1 cellular context compared by ENCODE assay signal in the genomic region with DNA sequence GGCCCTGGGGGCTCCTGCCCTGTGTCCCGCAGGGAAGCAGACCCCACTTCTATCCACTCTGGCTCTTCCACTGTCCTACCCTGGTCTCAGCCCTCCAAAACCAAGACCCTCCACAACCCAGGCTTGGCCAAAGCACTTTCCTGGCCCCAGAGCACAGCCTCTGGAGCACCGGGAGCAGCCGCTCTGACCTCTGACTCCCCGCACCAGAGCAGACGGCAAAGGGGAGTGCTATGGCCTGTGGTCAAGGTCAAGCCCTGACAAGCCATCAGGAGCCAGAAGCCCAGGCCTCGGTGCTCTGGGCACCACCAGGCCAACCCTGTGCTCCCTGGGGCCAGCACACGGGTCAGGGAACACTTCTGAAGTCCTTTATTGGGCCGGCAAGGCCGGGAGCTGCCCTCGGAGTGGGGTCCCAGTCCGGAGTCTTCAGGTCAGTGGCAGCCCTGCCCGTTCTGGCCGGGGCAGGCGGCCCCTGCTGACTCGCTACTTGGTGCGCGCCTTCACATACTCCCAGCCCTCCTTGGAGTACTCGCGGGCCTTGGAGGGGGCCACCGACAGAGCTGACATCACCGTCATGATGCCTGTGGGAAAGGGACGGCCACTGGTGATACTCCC.
TF ChIP-seq lines count a peak whose summit lies in the region.

No MANE protein-coding gene starts in this region.

TF ChIP-seq in HepG2, 621 proteins besides CTCF, POLR2A, EP300 and RAD21:
- TF ChIP-seq, protein P1, sequence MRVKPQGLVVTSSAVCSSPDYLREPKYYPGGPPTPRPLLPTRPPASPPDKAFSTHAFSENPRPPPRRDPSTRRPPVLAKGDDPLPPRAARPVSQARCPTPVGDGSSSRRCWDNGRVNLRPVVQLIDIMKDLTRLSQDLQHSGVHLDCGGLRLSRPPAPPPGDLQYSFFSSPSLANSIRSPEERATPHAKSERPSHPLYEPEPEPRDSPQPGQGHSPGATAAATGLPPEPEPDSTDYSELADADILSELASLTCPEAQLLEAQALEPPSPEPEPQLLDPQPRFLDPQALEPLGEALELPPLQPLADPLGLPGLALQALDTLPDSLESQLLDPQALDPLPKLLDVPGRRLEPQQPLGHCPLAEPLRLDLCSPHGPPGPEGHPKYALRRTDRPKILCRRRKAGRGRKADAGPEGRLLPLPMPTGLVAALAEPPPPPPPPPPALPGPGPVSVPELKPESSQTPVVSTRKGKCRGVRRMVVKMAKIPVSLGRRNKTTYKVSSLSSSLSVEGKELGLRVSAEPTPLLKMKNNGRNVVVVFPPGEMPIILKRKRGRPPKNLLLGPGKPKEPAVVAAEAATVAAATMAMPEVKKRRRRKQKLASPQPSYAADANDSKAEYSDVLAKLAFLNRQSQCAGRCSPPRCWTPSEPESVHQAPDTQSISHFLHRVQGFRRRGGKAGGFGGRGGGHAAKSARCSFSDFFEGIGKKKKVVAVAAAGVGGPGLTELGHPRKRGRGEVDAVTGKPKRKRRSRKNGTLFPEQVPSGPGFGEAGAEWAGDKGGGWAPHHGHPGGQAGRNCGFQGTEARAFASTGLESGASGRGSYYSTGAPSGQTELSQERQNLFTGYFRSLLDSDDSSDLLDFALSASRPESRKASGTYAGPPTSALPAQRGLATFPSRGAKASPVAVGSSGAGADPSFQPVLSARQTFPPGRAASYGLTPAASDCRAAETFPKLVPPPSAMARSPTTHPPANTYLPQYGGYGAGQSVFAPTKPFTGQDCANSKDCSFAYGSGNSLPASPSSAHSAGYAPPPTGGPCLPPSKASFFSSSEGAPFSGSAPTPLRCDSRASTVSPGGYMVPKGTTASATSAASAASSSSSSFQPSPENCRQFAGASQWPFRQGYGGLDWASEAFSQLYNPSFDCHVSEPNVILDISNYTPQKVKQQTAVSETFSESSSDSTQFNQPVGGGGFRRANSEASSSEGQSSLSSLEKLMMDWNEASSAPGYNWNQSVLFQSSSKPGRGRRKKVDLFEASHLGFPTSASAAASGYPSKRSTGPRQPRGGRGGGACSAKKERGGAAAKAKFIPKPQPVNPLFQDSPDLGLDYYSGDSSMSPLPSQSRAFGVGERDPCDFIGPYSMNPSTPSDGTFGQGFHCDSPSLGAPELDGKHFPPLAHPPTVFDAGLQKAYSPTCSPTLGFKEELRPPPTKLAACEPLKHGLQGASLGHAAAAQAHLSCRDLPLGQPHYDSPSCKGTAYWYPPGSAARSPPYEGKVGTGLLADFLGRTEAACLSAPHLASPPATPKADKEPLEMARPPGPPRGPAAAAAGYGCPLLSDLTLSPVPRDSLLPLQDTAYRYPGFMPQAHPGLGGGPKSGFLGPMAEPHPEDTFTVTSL (CRISPR knock-in tag; IDR thresholded peaks at IDR 0.05; ENCODE audit: borderline replicate concordance), result no peak
- TF ChIP-seq MTA1 (CRISPR knock-in tag; IDR thresholded peaks at IDR 0.05; ENCODE audit: borderline replicate concordance), result peak; percentile 19; the same call in 1 of the 2 replicates
- TF ChIP-seq NR2F1 (CRISPR knock-in tag; IDR thresholded peaks at IDR 0.05), result 0 out of 4 replicates have a peak, but pooled peaks have one; percentile 12 to 21
- no peak for TF ChIP-seq ZNF383 (CRISPR knock-in tag; IDR thresholded peaks at IDR 0.05; ENCODE audit: borderline replicate concordance)
- TF ChIP-seq HDAC1 (CRISPR knock-in tag; IDR thresholded peaks at IDR 0.05), result 0 out of 2 replicates have a peak, but pooled peaks have one; percentile 23
- TF ChIP-seq ZBTB38 (CRISPR knock-in tag; IDR thresholded peaks at IDR 0.05), result 0 out of 2 replicates have a peak, but pooled peaks have one; percentile 57
- no peak for TF ChIP-seq MED13 (CRISPR knock-in tag; IDR thresholded peaks at IDR 0.05)
- TF ChIP-seq GABPB1 (CRISPR knock-in tag; IDR thresholded peaks at IDR 0.05), result no peak
- peak; percentile 65 for TF ChIP-seq NR2C2 (CRISPR knock-in tag; IDR thresholded peaks at IDR 0.05; ENCODE audit: borderline replicate concordance)
- 0 out of 2 replicates have a peak, but pooled peaks have one; percentile 44 for TF ChIP-seq NR2F2 (IDR thresholded peaks at IDR 0.05; ENCODE audit: borderline replicate concordance, low read depth)
- peak; percentile 99 for TF ChIP-seq ZNF263 (CRISPR knock-in tag; IDR thresholded peaks at IDR 0.05)
- TF ChIP-seq RXRA (CRISPR knock-in tag; IDR thresholded peaks at IDR 0.05), result peak; percentile 39; the same call in 1 of the 2 replicates
- TF ChIP-seq ZFX (CRISPR knock-in tag; IDR thresholded peaks at IDR 0.05; ENCODE audit: low read depth), result peak; percentile 42; the same call in 1 of the 2 replicates
- TF ChIP-seq ZHX2 (IDR thresholded peaks at IDR 0.05; ENCODE audit: low read depth), result no peak
- TF ChIP-seq ZHX2 (CRISPR knock-in tag; IDR thresholded peaks at IDR 0.05; ENCODE audit: borderline replicate concordance), result no peak
- TF ChIP-seq RARA (CRISPR knock-in tag; IDR thresholded peaks at IDR 0.05), result 0 out of 2 replicates have a peak, but pooled peaks have one; percentile 26
- TF ChIP-seq ESRRA (CRISPR knock-in tag; IDR thresholded peaks at IDR 0.05; ENCODE audit: low read depth), result peak; percentile 44; the same call in 1 of the 2 replicates
- peak; percentile 51 for TF ChIP-seq AGO2 (optimal IDR thresholded peaks at IDR 0.05; ENCODE audit: low read depth, low read length)
- TF ChIP-seq HOXA9 (CRISPR knock-in tag; IDR thresholded peaks at IDR 0.05; ENCODE audit: borderline replicate concordance), result no peak
- peak; percentile 8; the same call in 1 of the 2 replicates for TF ChIP-seq SALL1 (CRISPR knock-in tag; IDR thresholded peaks at IDR 0.05)
- peak; percentile 61; the same call in 1 of the 2 replicates for TF ChIP-seq NR2F6 (IDR thresholded peaks at IDR 0.05)
- peak; percentile 44; the same call in 1 of the 2 replicates for TF ChIP-seq NR2F6 (CRISPR knock-in tag; IDR thresholded peaks at IDR 0.05)
- peak; percentile 64 for TF ChIP-seq ZNF687 (CRISPR knock-in tag; IDR thresholded peaks at IDR 0.05)
- no peak for TF ChIP-seq SMAD1 (CRISPR knock-in tag; IDR thresholded peaks at IDR 0.05; ENCODE audit: borderline replicate concordance, low read depth)
- TF ChIP-seq, protein P2, sequence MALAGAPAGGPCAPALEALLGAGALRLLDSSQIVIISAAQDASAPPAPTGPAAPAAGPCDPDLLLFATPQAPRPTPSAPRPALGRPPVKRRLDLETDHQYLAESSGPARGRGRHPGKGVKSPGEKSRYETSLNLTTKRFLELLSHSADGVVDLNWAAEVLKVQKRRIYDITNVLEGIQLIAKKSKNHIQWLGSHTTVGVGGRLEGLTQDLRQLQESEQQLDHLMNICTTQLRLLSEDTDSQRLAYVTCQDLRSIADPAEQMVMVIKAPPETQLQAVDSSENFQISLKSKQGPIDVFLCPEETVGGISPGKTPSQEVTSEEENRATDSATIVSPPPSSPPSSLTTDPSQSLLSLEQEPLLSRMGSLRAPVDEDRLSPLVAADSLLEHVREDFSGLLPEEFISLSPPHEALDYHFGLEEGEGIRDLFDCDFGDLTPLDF (CRISPR knock-in tag; IDR thresholded peaks at IDR 0.05), result no peak
- peak; percentile 35; the same call in 1 of the 2 replicates for TF ChIP-seq HNF4A (CRISPR knock-in tag; IDR thresholded peaks at IDR 0.05)
- TF ChIP-seq, protein P3, sequence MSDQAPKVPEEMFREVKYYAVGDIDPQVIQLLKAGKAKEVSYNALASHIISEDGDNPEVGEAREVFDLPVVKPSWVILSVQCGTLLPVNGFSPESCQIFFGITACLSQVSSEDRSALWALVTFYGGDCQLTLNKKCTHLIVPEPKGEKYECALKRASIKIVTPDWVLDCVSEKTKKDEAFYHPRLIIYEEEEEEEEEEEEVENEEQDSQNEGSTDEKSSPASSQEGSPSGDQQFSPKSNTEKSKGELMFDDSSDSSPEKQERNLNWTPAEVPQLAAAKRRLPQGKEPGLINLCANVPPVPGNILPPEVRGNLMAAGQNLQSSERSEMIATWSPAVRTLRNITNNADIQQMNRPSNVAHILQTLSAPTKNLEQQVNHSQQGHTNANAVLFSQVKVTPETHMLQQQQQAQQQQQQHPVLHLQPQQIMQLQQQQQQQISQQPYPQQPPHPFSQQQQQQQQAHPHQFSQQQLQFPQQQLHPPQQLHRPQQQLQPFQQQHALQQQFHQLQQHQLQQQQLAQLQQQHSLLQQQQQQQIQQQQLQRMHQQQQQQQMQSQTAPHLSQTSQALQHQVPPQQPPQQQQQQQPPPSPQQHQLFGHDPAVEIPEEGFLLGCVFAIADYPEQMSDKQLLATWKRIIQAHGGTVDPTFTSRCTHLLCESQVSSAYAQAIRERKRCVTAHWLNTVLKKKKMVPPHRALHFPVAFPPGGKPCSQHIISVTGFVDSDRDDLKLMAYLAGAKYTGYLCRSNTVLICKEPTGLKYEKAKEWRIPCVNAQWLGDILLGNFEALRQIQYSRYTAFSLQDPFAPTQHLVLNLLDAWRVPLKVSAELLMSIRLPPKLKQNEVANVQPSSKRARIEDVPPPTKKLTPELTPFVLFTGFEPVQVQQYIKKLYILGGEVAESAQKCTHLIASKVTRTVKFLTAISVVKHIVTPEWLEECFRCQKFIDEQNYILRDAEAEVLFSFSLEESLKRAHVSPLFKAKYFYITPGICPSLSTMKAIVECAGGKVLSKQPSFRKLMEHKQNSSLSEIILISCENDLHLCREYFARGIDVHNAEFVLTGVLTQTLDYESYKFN (CRISPR knock-in tag; conservative IDR thresholded peaks at IDR 0.05), result 0 out of 2 replicates have a peak, but pooled peaks have one; percentile 35
